13 cellular contexts compared by ENCODE assay signal in genomic region chr13:30818323-30818960, GRCh38.
DNase-seq lines count a peak whose midpoint lies in the region; ATAC-seq, FAIRE-seq and TF ChIP-seq lines count a peak whose summit lies in the region.
"Had no signal": no experiment of that assay in that cellular context is flagged by ENCODE, and none has a peak within 500 bp of the region (broad histone marks: within the 10 kb centered on the region; RNA-seq: fewer than 3 reads in every experiment).

No MANE protein-coding gene starts in this region.

- H3K4me3 ChIP-seq in endothelial cell of umbilical vein (replicated peaks in 1 of 3; ENCODE audit: insufficient read depth in 1 of 3, low read depth in 1 of 3, low read length in 3 of 3) (no peak overlapping the region), upper lobe of left lung (no peak overlapping the region), mesendoderm (ENCODE audit: low read length) (no peak overlapping the region)
- H3K4me3 ChIP-seq: GM12878, HAP-1, psoas muscle had no signal

- H2BK15ac ChIP-seq in mesendoderm (replicated peaks; ENCODE audit: low read depth), result no peak overlapping the region

- no peak overlapping the region for H3K23ac ChIP-seq in mesendoderm (ENCODE audit: low read length)

- no peak overlapping the region for H2BK5ac ChIP-seq in mesendoderm (ENCODE audit: low read length)

- no peak overlapping the region for H2BK120ac ChIP-seq in mesendoderm (ENCODE audit: low read depth, low read length)

- no peak for TF ChIP-seq CTCF in endothelial cell of umbilical vein (IDR thresholded peaks at IDR 0.05; ENCODE audit: extremely low read depth in 1 of 2, insufficient read depth in 1 of 2, low read depth in 1 of 2, low read length in 2 of 2)
- TF ChIP-seq CTCF in upper lobe of left lung (IDR thresholded peaks at IDR 0.05), result no peak

- no peak overlapping the region for H4K5ac ChIP-seq in mesendoderm (ENCODE audit: low read length)

- no peak overlapping the region for H2AFZ ChIP-seq in endothelial cell of umbilical vein (ENCODE audit: low read depth, low read length)

- 76 to 77% methylated on average over 10 of the region's 10 CpGs for WGBS in upper lobe of left lung, 2 donors
- WGBS in mesendoderm (ENCODE audit: extremely low coverage, insufficient coverage, low lambda C conversion rate), result no CpG with 5 or more reads among the region's 10 CpGs

- H3K9me3 ChIP-seq in endothelial cell of umbilical vein (replicated peaks; ENCODE audit: control insufficient read depth, insufficient read depth, low read length) (no peaks in the 10 kb centered on the region), upper lobe of left lung (no peaks in the 10 kb centered on the region)
- H3K9me3 ChIP-seq: HAP-1, psoas muscle had no signal

- H3K9me1 ChIP-seq in endothelial cell of umbilical vein (replicated peaks; ENCODE audit: control insufficient read depth, extremely low read depth, insufficient read depth, low read length), result no peaks in the 10 kb centered on the region

- no peak overlapping the region for H3K18ac ChIP-seq in mesendoderm (ENCODE audit: low read length)

- H3K36me3 ChIP-seq in endothelial cell of umbilical vein (ENCODE audit: control insufficient read depth in 2 of 2, extremely low read depth in 1 of 2, insufficient read depth in 2 of 2, low read length in 2 of 2), result no peaks in the 10 kb centered on the region
- H3K36me3 ChIP-seq in upper lobe of left lung, result no peaks in the 10 kb centered on the region
- no peaks in the 10 kb centered on the region for H3K36me3 ChIP-seq in mesendoderm (ENCODE audit: control insufficient read depth, insufficient read depth, low read length)
- H3K36me3 ChIP-seq: HAP-1 had no signal

- intact Hi-C loops in endothelial cell of umbilical vein (cut with micrococcal nuclease), result no loop called here

- H3K79me1 ChIP-seq in mesendoderm (ENCODE audit: low read length), result no peaks in the 10 kb centered on the region

- TF ChIP-seq EP300 in upper lobe of left lung (IDR thresholded peaks at IDR 0.05), result no peak

- DNase-seq in LHCN-M2 (ENCODE audit: low read depth) (peak; percentile 89), endothelial cell of umbilical vein (ENCODE audit: low read depth, low spot score) (no peak), kidney glomerular epithelial cell (lab: John Stamatoyannopoulos, UW) (peak; percentile 83), upper lobe of left lung (peak in 1 of 2 donors; percentile 42), NCI-H524 (lab: John Stamatoyannopoulos, UW) (no peak), mesendoderm (no peak)
- DNase-seq: cerebellar nuclear complex, NCI-H1930 had no signal

- H3K4ac ChIP-seq in mesendoderm (ENCODE audit: low read depth, low read length), result no peak overlapping the region

- FAIRE-seq in endothelial cell of umbilical vein (lab: Jason Lieb, UNC), result no peak
- FAIRE-seq: frontal cortex, GM12878 had no signal

- no peak overlapping the region for H4K8ac ChIP-seq in mesendoderm (ENCODE audit: low read depth, low read length)

- ATAC-seq in upper lobe of left lung (ENCODE audit: low FRiP score in 2 of 2) (peak; percentile 48 to 88), GM19395 (IDR thresholded peaks at IDR 0.05; ENCODE audit: unreplicated experiment) (no peak)
- ATAC-seq: GM12878 had no signal

- no peaks in the 10 kb centered on the region for H4K20me1 ChIP-seq in endothelial cell of umbilical vein (replicated peaks; ENCODE audit: control insufficient read depth, extremely low read depth, insufficient read depth, low read length)

- H3K4me1 ChIP-seq in endothelial cell of umbilical vein (ENCODE audit: control insufficient read depth, extremely low read depth, insufficient read depth, low read length), result peaks cover 25% of the 10 kb centered on the region
- no peaks in the 10 kb centered on the region for H3K4me1 ChIP-seq in upper lobe of left lung
- no peaks in the 10 kb centered on the region for H3K4me1 ChIP-seq in mesendoderm (ENCODE audit: control insufficient read depth, low read depth, low read length)
- H3K4me1 ChIP-seq: HAP-1, psoas muscle had no signal

- dilution Hi-C loops in endothelial cell of umbilical vein (cut with MboI; ENCODE audit: extremely low pct_ligation_motif_present, low sequenced_read_pairs), result no loop called here

- H3K4me2 ChIP-seq in endothelial cell of umbilical vein (ENCODE audit: insufficient read depth, low read length) (no peak overlapping the region), mesendoderm (ENCODE audit: low read length) (no peak overlapping the region)

- no peak overlapping the region for H3K56ac ChIP-seq in mesendoderm (ENCODE audit: low read length)

- H3K79me2 ChIP-seq in endothelial cell of umbilical vein (ENCODE audit: control insufficient read depth, insufficient read depth, low read length), result no peaks in the 10 kb centered on the region
- H3K79me2 ChIP-seq in mesendoderm (ENCODE audit: control insufficient read depth, insufficient read depth, low read length), result no peaks in the 10 kb centered on the region

- H3K27ac ChIP-seq in endothelial cell of umbilical vein (ENCODE audit: insufficient read depth, low read depth, low read length), result no peak overlapping the region
- H3K27ac ChIP-seq in upper lobe of left lung, result no peak overlapping the region
- H3K27ac ChIP-seq in mesendoderm (ENCODE audit: low read depth, low read length), result no peak overlapping the region
- H3K27ac ChIP-seq: psoas muscle had no signal

- CTCF ChIA-PET in endothelial cell of umbilical vein (lab: Charles Lee), result interaction anchor here (0.7 to 1.1 kb wide), 2 partner anchors 14 to 23 kb away, joined by 3 to 4 read pairs; no protein-coding TSS in a partner anchor

- H3K9ac ChIP-seq in endothelial cell of umbilical vein (replicated peaks; ENCODE audit: extremely low read depth, insufficient read depth, low read length) (no peak overlapping the region), mesendoderm (ENCODE audit: low read length) (no peak overlapping the region)

- no TSS peak for BruUV-seq in endothelial cell of umbilical vein (replicated peaks; lab: Mats Ljungman, UMichigan)

- TF ChIP-seq POLR2A in endothelial cell of umbilical vein (IDR thresholded peaks at IDR 0.05; ENCODE audit: low read depth, low read length) (no peak), upper lobe of left lung (IDR thresholded peaks at IDR 0.05) (no peak)

- POLR2A ChIA-PET in endothelial cell of umbilical vein (lab: Charles Lee), result no interaction called here

- H3K27me3 ChIP-seq in endothelial cell of umbilical vein (ENCODE audit: control insufficient read depth in 2 of 2, insufficient read depth in 2 of 2, low read length in 2 of 2), result no peaks in the 10 kb centered on the region
- H3K27me3 ChIP-seq in upper lobe of left lung, result no peaks in the 10 kb centered on the region
- no peaks in the 10 kb centered on the region for H3K27me3 ChIP-seq in mesendoderm (ENCODE audit: insufficient read depth, low read length, poor library complexity)

- no peak overlapping the region for H2AK5ac ChIP-seq in mesendoderm (ENCODE audit: low read length)

TF ChIP-seq in endothelial cell of umbilical vein, 7 proteins besides CTCF, POLR2A, EP300 and RAD21:
- no peak for TF ChIP-seq JUN (IDR thresholded peaks at IDR 0.05; ENCODE audit: borderline replicate concordance, insufficient read depth, insufficient read length, low read depth)
- TF ChIP-seq FOS (IDR thresholded peaks at IDR 0.05; ENCODE audit: borderline replicate concordance, insufficient read depth, low read length), result peak; percentile 13
TF ChIP-seq in endothelial cell of umbilical vein: peak in this region for 1.

Comparison
In these comparisons a context has a peak if more than half of its experiments do, and no peak if none do; other contexts are left out.
1. DNase-seq: peak in LHCN-M2 (single experiment) and kidney glomerular epithelial cell (single experiment); none in endothelial cell of umbilical vein (single experiment), NCI-H524 (0 of 2) and mesendoderm (single experiment).